ENCODE assay signal across 9 cellular contexts in genomic region chr2:95346236-95346737, GRCh38. TPM values are rescaled to one million over a fixed set of nuclear protein-coding genes. Genes with fewer than 3 reads are reported as not detected.
A peak's percentile ranks its signal among the peaks of the same experiment; 100 is the strongest.
DNase-seq lines count a peak whose midpoint lies in the region; ATAC-seq and TF ChIP-seq lines count a peak whose summit lies in the region.
"Had no signal": no experiment of that assay in that cellular context is flagged by ENCODE, and none has a peak within 500 bp of the region (broad histone marks: within the 10 kb centered on the region; RNA-seq: fewer than 3 reads in every experiment).

No MANE protein-coding gene starts in this region.

- peak overlapping the region; percentile 35 for H3K4me3 ChIP-seq in Caco-2 (ENCODE audit: low read depth, low read length)
- H3K4me3 ChIP-seq in iPS DF 6.9 (ENCODE audit: low read length), result peak overlapping the region; percentile 42; the same call in 1 of the 2 replicates
- H3K4me3 ChIP-seq in spleen, result peak overlapping the region; percentile 48 to 79 (median 56)

- CTCF ChIA-PET in Caco-2 (lab: Charles Lee), result interaction anchor here (1.1 to 2.0 kb wide), 3 partner anchors 43 to 62 kb away, joined by 3 to 8 read pairs (median 4); partner anchors contain the start of gene FAHD2A
- CTCF ChIA-PET in activated naive CD4-positive, alpha-beta T cell treated with anti-CD3 and anti-CD28 coated beads for 36 hours (lab: Charles Lee), result interaction anchor here (0.8 to 2.4 kb wide), 5 partner anchors 13 to 163 kb away, joined by 3 to 11 read pairs (median 5); no protein-coding TSS in a partner anchor

- no peak for TF ChIP-seq POLR2A in spleen (IDR thresholded peaks at IDR 0.05)

- H3K27ac Mint-ChIP-seq in Caco-2 (ENCODE audit: unreplicated experiment), result no peak overlapping the region
- H3K27ac Mint-ChIP-seq in activated naive CD4-positive, alpha-beta T cell treated with anti-CD3 and anti-CD28 coated beads for 36 hours, result no peak overlapping the region
- no peak overlapping the region for H3K27ac Mint-ChIP-seq in activated T-helper 2 cell treated with anti-CD3 and anti-CD28 coated beads, Interferon-gamma antibody, Interleukin-2, Interleukin-4, amounts not matched to agents 10 μg/mL and 5 μg/mL and 100 μg/mL, durations not matched to agents 14 hours and 24 hours and 36 hours

- no peaks in the 10 kb centered on the region for H3K36me3 ChIP-seq in Caco-2 (ENCODE audit: control insufficient read depth, insufficient read depth, low read length)
- no peaks in the 10 kb centered on the region for H3K36me3 ChIP-seq in iPS DF 6.9 (ENCODE audit: control insufficient read depth, insufficient read depth, low read length)
- H3K36me3 ChIP-seq in spleen, result no peaks in the 10 kb centered on the region

- H3K4me1 Mint-ChIP-seq in Caco-2 (ENCODE audit: low read depth, unreplicated experiment), result no peaks in the 10 kb centered on the region
- H3K4me1 Mint-ChIP-seq in activated naive CD4-positive, alpha-beta T cell treated with anti-CD3 and anti-CD28 coated beads for 36 hours (ENCODE audit: low read depth), result peaks cover 3% of the 10 kb centered on the region
- H3K4me1 Mint-ChIP-seq in activated T-helper 2 cell treated with anti-CD3 and anti-CD28 coated beads, Interferon-gamma antibody, Interleukin-2, Interleukin-4, amounts not matched to agents 10 μg/mL and 5 μg/mL and 100 μg/mL, durations not matched to agents 14 hours and 24 hours and 36 hours (ENCODE audit: low read depth), result no peaks in the 10 kb centered on the region
- H3K4me1 Mint-ChIP-seq: neural crest cell had no signal

- peaks cover 26% of the 10 kb centered on the region for H3K27me3 Mint-ChIP-seq in Caco-2 (ENCODE audit: insufficient read depth, unreplicated experiment)
- peaks cover 42% of the 10 kb centered on the region for H3K27me3 Mint-ChIP-seq in activated naive CD4-positive, alpha-beta T cell treated with anti-CD3 and anti-CD28 coated beads for 36 hours (ENCODE audit: low read depth)
- peaks cover 39% of the 10 kb centered on the region for H3K27me3 Mint-ChIP-seq in activated T-helper 2 cell treated with anti-CD3 and anti-CD28 coated beads, Interferon-gamma antibody, Interleukin-2, Interleukin-4, amounts not matched to agents 10 μg/mL and 5 μg/mL and 100 μg/mL, durations not matched to agents 14 hours and 24 hours and 36 hours (ENCODE audit: low read depth)

- DNase-seq in Caco-2 (peak in 1 of 2 experiments; percentile 24), amniotic epithelial cell (ENCODE audit: low read depth) (peak; percentile 37), iPS DF 6.9 (ENCODE audit: low read depth, low spot score) (no peak), spleen (peak; percentile 80), NCI-H526 treated with DMSO at 0.1 percent for 48 hours (lab: John Stamatoyannopoulos, UW) (no peak)
- DNase-seq in activated naive CD4-positive, alpha-beta T cell treated with anti-CD3 and anti-CD28 coated beads for 36 hours, result no peak
- no peak for DNase-seq in activated T-helper 2 cell treated with anti-CD3 and anti-CD28 coated beads, Interferon-gamma antibody, Interleukin-2, Interleukin-4, amounts not matched to agents 10 μg/mL and 5 μg/mL and 100 μg/mL, durations not matched to agents 14 hours and 24 hours and 36 hours (ENCODE audit: low spot score)

- WGBS in iPS DF 6.9 (ENCODE audit: insufficient coverage, insufficient read length), result no CpG with 5 or more reads among the region's 87 CpGs
- WGBS in spleen, 5 donors, result 0 to 2% (median 1%) methylated on average over 21 to 87 of the region's 87 CpGs; no CpG with 5 or more reads in 1 of the 5 donors

- no peak for TF ChIP-seq CTCF in Caco-2 (IDR thresholded peaks at IDR 0.05; ENCODE audit: insufficient read depth in 1 of 2, low read depth in 1 of 2, low read length in 1 of 2, severe bottlenecking in 1 of 2, unreplicated experiment in 1 of 2)
- TF ChIP-seq CTCF in spleen (IDR thresholded peaks at IDR 0.05 in 8 of 11, conservative IDR thresholded peaks at IDR 0.05 in 3 of 11), result no peak

- peaks cover 1% of the 10 kb centered on the region for H3K27me3 ChIP-seq in Caco-2 (replicated peaks; ENCODE audit: control insufficient read depth, insufficient read depth, low read length)
- H3K27me3 ChIP-seq in iPS DF 6.9 (ENCODE audit: control insufficient read depth, insufficient read depth, low read length), result peaks cover 32% of the 10 kb centered on the region
- peaks cover 0 to 74% (median 24%) of the 10 kb centered on the region in 7 donors for H3K27me3 ChIP-seq in spleen (replicated peaks in 1 of 7)

- no peaks in the 10 kb centered on the region for H3K9me3 ChIP-seq in Caco-2
- no peaks in the 10 kb centered on the region for H3K9me3 ChIP-seq in iPS DF 6.9 (ENCODE audit: control insufficient read depth, insufficient read depth, low read length)
- no peaks in the 10 kb centered on the region for H3K9me3 ChIP-seq in spleen

- no TSS peak for BruUV-seq in Caco-2 (replicated peaks; lab: Mats Ljungman, UMichigan)

- intact Hi-C loops in Caco-2 (cut with micrococcal nuclease; ENCODE audit: unreplicated experiment), result loop anchor here (2.0 kb wide), 1 partner anchor 383 kb away; no protein-coding TSS in a partner anchor
- intact Hi-C loops in spleen (cut with DNase I; ENCODE audit: low total_unique reads), result no loop called here
- intact Hi-C loops in activated naive CD4-positive, alpha-beta T cell treated with anti-CD3 and anti-CD28 coated beads for 36 hours (cut with micrococcal nuclease), result no loop called here
- intact Hi-C loops in activated T-helper 2 cell treated with anti-CD3 and anti-CD28 coated beads, Interferon-gamma antibody, Interleukin-2, Interleukin-4, amounts not matched to agents 10 μg/mL and 5 μg/mL and 100 μg/mL, durations not matched to agents 14 hours and 24 hours and 36 hours (cut with micrococcal nuclease), result no loop called here

- no peaks in the 10 kb centered on the region for H3K36me3 Mint-ChIP-seq in Caco-2 (ENCODE audit: insufficient read depth, unreplicated experiment)
- no peaks in the 10 kb centered on the region for H3K36me3 Mint-ChIP-seq in activated naive CD4-positive, alpha-beta T cell treated with anti-CD3 and anti-CD28 coated beads for 36 hours (ENCODE audit: low read depth)
- no peaks in the 10 kb centered on the region for H3K36me3 Mint-ChIP-seq in activated T-helper 2 cell treated with anti-CD3 and anti-CD28 coated beads, Interferon-gamma antibody, Interleukin-2, Interleukin-4, amounts not matched to agents 10 μg/mL and 5 μg/mL and 100 μg/mL, durations not matched to agents 14 hours and 24 hours and 36 hours (ENCODE audit: low read depth)

- POLR2A ChIA-PET in Caco-2 (lab: Charles Lee), result no interaction called here

- ATAC-seq in HG03135 (IDR thresholded peaks at IDR 0.05; ENCODE audit: unreplicated experiment), result peak; percentile 20

- H3K4me1 ChIP-seq in Caco-2 (peaks cover 3% of the 10 kb centered on the region; the same call in 1 of the 2 replicates), iPS DF 6.9 (ENCODE audit: control insufficient read depth, insufficient read depth, low read length) (no peaks in the 10 kb centered on the region), spleen (peaks cover 11 to 28% (median 23%) of the 10 kb centered on the region in 6 donors)

- peak overlapping the region; percentile 80 for H3K4me3 Mint-ChIP-seq in Caco-2 (ENCODE audit: unreplicated experiment)
- no peak overlapping the region for H3K4me3 Mint-ChIP-seq in activated naive CD4-positive, alpha-beta T cell treated with anti-CD3 and anti-CD28 coated beads for 36 hours
- H3K4me3 Mint-ChIP-seq in activated T-helper 2 cell treated with anti-CD3 and anti-CD28 coated beads, Interferon-gamma antibody, Interleukin-2, Interleukin-4, amounts not matched to agents 10 μg/mL and 5 μg/mL and 100 μg/mL, durations not matched to agents 14 hours and 24 hours and 36 hours (ENCODE audit: low read depth), result no peak overlapping the region

- H3K9me3 Mint-ChIP-seq in Caco-2 (ENCODE audit: unreplicated experiment), result no peaks in the 10 kb centered on the region
- H3K9me3 Mint-ChIP-seq in activated naive CD4-positive, alpha-beta T cell treated with anti-CD3 and anti-CD28 coated beads for 36 hours, result no peaks in the 10 kb centered on the region
- no peaks in the 10 kb centered on the region for H3K9me3 Mint-ChIP-seq in activated T-helper 2 cell treated with anti-CD3 and anti-CD28 coated beads, Interferon-gamma antibody, Interleukin-2, Interleukin-4, amounts not matched to agents 10 μg/mL and 5 μg/mL and 100 μg/mL, durations not matched to agents 14 hours and 24 hours and 36 hours
- H3K9me3 Mint-ChIP-seq: neural crest cell had no signal

- H3K27ac ChIP-seq in iPS DF 6.9 (ENCODE audit: low read length), result no peak overlapping the region
- H3K27ac ChIP-seq in spleen, result peak overlapping the region; percentile 24 to 88 (median 80)

RNA-seq across cellular contexts. Expression of gene KCNIP3, which starts 49.1 kb away (rescaled TPM):
- not detected in 2 replicates for total RNA-seq in Caco-2 (2022)
- total RNA-seq in spleen, result 1 to 10 TPM; 2.6 to 5.2 (median 4.2) TPM
- polyA plus RNA-seq in spleen, result 1 to 10 TPM in 1 of 3 donors, under 1 TPM in 2; 0.59 to 1.8 (median 0.85) TPM
- not detected for total RNA-seq in activated naive CD4-positive, alpha-beta T cell treated with anti-CD3 and anti-CD28 coated beads for 36 hours
- total RNA-seq in activated T-helper 2 cell treated with anti-CD3 and anti-CD28 coated beads, Interferon-gamma antibody, Interleukin-2, Interleukin-4, amounts not matched to agents 10 μg/mL and 5 μg/mL and 100 μg/mL, durations not matched to agents 14 hours and 24 hours and 36 hours, result 0.21 and 0.39 TPM in 2 replicates

RNA-seq across cellular contexts. Expression of gene FAHD2A, which starts 56.2 kb away (rescaled TPM):
- total RNA-seq in Caco-2 (2022) (23.8 and 26.8 TPM in 2 replicates), spleen (10 to 100 TPM; 16.3 to 23.7 (median 18.7) TPM)
- 10 to 100 TPM; 10.9 to 17.5 (median 14.0) TPM for polyA plus RNA-seq in spleen
- 10 to 100 TPM; 49.3 to 50.7 TPM for total RNA-seq in activated naive CD4-positive, alpha-beta T cell treated with anti-CD3 and anti-CD28 coated beads for 36 hours
- 32.5 and 40.3 TPM in 2 replicates for total RNA-seq in activated T-helper 2 cell treated with anti-CD3 and anti-CD28 coated beads, Interferon-gamma antibody, Interleukin-2, Interleukin-4, amounts not matched to agents 10 μg/mL and 5 μg/mL and 100 μg/mL, durations not matched to agents 14 hours and 24 hours and 36 hours

Comparison
In these comparisons a context has a peak if more than half of its experiments do, and no peak if none do; other contexts are left out.
1. DNase-seq: peak in amniotic epithelial cell (single experiment) and spleen (single experiment); none in iPS DF 6.9 (single experiment), NCI-H526 treated with DMSO at 0.1 percent for 48 hours (single experiment), activated naive CD4-positive, alpha-beta T cell treated with anti-CD3 and anti-CD28 coated beads for 36 hours (single experiment) and activated T-helper 2 cell treated with anti-CD3 and anti-CD28 coated beads, Interferon-gamma antibody, Interleukin-2, Interleukin-4, amounts not matched to agents 10 μg/mL and 5 μg/mL and 100 μg/mL, durations not matched to agents 14 hours and 24 hours and 36 hours (single experiment).
2. Peak in every context shown above with its lines, with median percentiles within 50 percentile points of each other: H3K4me3 ChIP-seq.